In genomic region chr7:2542011-2542923, GRCh38 we compare ENCODE assay signal across 2 cellular contexts.
TF ChIP-seq lines count a peak whose summit lies in the region.

No MANE protein-coding gene starts in this region.

TF ChIP-seq in SK-N-SH, 30 proteins besides CTCF, POLR2A, EP300 and RAD21:
- TF ChIP-seq ELF1 (IDR thresholded peaks at IDR 0.05) (no peak), CHD2 (IDR thresholded peaks at IDR 0.05; ENCODE audit: low read length, partially characterized antibody) (no peak), TEAD4 (IDR thresholded peaks at IDR 0.05; ENCODE audit: borderline replicate concordance, insufficient read depth) (no peak), POLR2AphosphoS5 (IDR thresholded peaks at IDR 0.05; ENCODE audit: low read depth, low read length) (no peak), GABPA (IDR thresholded peaks at IDR 0.05; ENCODE audit: low read depth) (no peak), RXRA (IDR thresholded peaks at IDR 0.05; ENCODE audit: borderline replicate concordance, low read depth) (no peak), REST (IDR thresholded peaks at IDR 0.05; ENCODE audit: low read depth, low read length) (no peak), TCF12 (IDR thresholded peaks at IDR 0.05) (no peak), EZH2phosphoT487 (IDR thresholded peaks at IDR 0.05; ENCODE audit: borderline replicate concordance, low read depth) (no peak), NFIC (IDR thresholded peaks at IDR 0.05; ENCODE audit: borderline replicate concordance) (no peak), JUND (IDR thresholded peaks at IDR 0.05) (no peak)

TF ChIP-seq in SK-N-SH treated with all-trans-retinoic acid at 6 μM for 48 hours, 23 proteins besides CTCF, POLR2A, EP300 and RAD21:
- TF ChIP-seq TCF4 (CRISPR knock-in tag; IDR thresholded peaks at IDR 0.05; ENCODE audit: borderline replicate concordance), result no peak
- no peak for TF ChIP-seq CSRNP3 (CRISPR knock-in tag; IDR thresholded peaks at IDR 0.05)
- no peak for TF ChIP-seq TSHZ2 (CRISPR knock-in tag; IDR thresholded peaks at IDR 0.05)
- TF ChIP-seq TOX (CRISPR knock-in tag; IDR thresholded peaks at IDR 0.05; ENCODE audit: borderline replicate concordance), result no peak
- TF ChIP-seq ZNF70 (CRISPR knock-in tag; IDR thresholded peaks at IDR 0.05), result no peak
- TF ChIP-seq CREB5 (CRISPR knock-in tag; IDR thresholded peaks at IDR 0.05; ENCODE audit: low read depth), result no peak
- no peak for TF ChIP-seq PPARA (CRISPR knock-in tag; IDR thresholded peaks at IDR 0.05; ENCODE audit: borderline replicate concordance)
- TF ChIP-seq ARNTL (CRISPR knock-in tag; IDR thresholded peaks at IDR 0.05; ENCODE audit: borderline replicate concordance, low read depth), result no peak
- no peak for TF ChIP-seq BACH2 (CRISPR knock-in tag; IDR thresholded peaks at IDR 0.05; ENCODE audit: borderline replicate concordance)
- no peak for TF ChIP-seq RARB (CRISPR knock-in tag; IDR thresholded peaks at IDR 0.05)
- TF ChIP-seq PATZ1 (CRISPR knock-in tag; IDR thresholded peaks at IDR 0.05; ENCODE audit: borderline replicate concordance), result no peak
- TF ChIP-seq ZFP3 (CRISPR knock-in tag; IDR thresholded peaks at IDR 0.05), result no peak
- no peak for TF ChIP-seq POU6F1 (CRISPR knock-in tag; IDR thresholded peaks at IDR 0.05; ENCODE audit: borderline replicate concordance, low read depth)
- no peak for TF ChIP-seq OSR1 (CRISPR knock-in tag; IDR thresholded peaks at IDR 0.05)
- TF ChIP-seq ZC3H10 (CRISPR knock-in tag; IDR thresholded peaks at IDR 0.05), result no peak
- no peak for TF ChIP-seq ZFP30 (CRISPR knock-in tag; IDR thresholded peaks at IDR 0.05)
- TF ChIP-seq CSDC2 (CRISPR knock-in tag; IDR thresholded peaks at IDR 0.05), result no peak
TF ChIP-seq in SK-N-SH treated with all-trans-retinoic acid at 6 μM for 48 hours: peak in this region for 0.
